ENCODE assay signal across 4 cellular contexts in genomic region chr18:11181629-11182028, GRCh38. TPM values are rescaled to one million over a fixed set of nuclear protein-coding genes. Genes with fewer than 3 reads are reported as not detected.
"Had no signal": no experiment of that assay in that cellular context is flagged by ENCODE, and none has a peak within 500 bp of the region (broad histone marks: within the 10 kb centered on the region; RNA-seq: fewer than 3 reads in every experiment).

No MANE protein-coding gene starts in this region.

RNA-seq across cellular contexts. Expression of gene PIEZO2, which starts 32.3 kb away (rescaled TPM):
- total RNA-seq: naive thymus-derived CD4-positive, alpha-beta T cell; naive thymus-derived CD8-positive, alpha-beta T cell; natural killer cell; natural killer cell treated with Interleukin-12 subunit alpha and Interleukin-12 subunit beta and Interleukin-15 and Interleukin-18, amount 100 ng/mL, for 72 hours had no signal
